Comparison of ENCODE assay signal across 22 cellular contexts in the genomic region with DNA sequence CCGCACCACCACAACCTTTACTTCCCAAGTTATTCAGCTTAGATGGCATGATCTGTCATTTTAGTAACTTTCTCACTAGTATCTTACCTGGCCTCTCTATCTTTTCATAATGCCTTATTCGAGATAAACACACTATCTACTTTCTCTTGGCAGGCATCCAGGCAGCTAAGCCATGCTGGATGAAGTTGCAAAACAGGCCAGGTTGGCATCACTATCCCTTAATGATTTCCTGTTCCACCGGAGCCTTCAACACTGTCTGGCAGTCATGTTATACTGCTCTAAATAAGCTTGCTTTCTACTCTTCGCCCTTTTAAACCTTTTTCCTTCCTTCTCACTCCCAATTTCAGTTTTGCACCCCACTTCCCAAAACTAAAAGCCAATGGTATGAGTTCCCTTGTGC. TPM values are rescaled to one million over a fixed set of nuclear protein-coding genes. Genes with fewer than 3 reads are reported as not detected.
DNase-seq lines count a peak whose midpoint lies in the region; FAIRE-seq and TF ChIP-seq lines count a peak whose summit lies in the region.
"Had no signal": no experiment of that assay in that cellular context is flagged by ENCODE, and none has a peak within 500 bp of the region (broad histone marks: within the 10 kb centered on the region; RNA-seq: fewer than 3 reads in every experiment).

No MANE protein-coding gene starts in this region.

- H3K9ac ChIP-seq in kidney (ENCODE audit: low read length in 2 of 2), result no peak overlapping the region

- no peak overlapping the region for H3K4me2 ChIP-seq in hepatocyte

- H3K27ac ChIP-seq in hepatocyte (no peak overlapping the region), kidney (ENCODE audit: low read depth in 2 of 2, low read length in 2 of 2) (no peak overlapping the region), RWPE1 (no peak overlapping the region)
- H3K27ac ChIP-seq: foreskin keratinocyte, SK-N-MC had no signal

- H3K27me3 ChIP-seq in hepatocyte, result no peaks in the 10 kb centered on the region

- H3K4me3 ChIP-seq in hepatocyte (no peak overlapping the region), kidney (ENCODE audit: low read length in 2 of 2) (no peak overlapping the region)
- H3K4me3 ChIP-seq: SK-N-MC had no signal

- no peaks in the 10 kb centered on the region for H3K9me3 ChIP-seq in hepatocyte (ENCODE audit: low read depth)
- H3K9me3 ChIP-seq in kidney (ENCODE audit: control insufficient read depth in 1 of 2, low read length in 2 of 2), result no peaks in the 10 kb centered on the region

- intact Hi-C loops in kidney (cut with DNase I), result no loop called here

- CTCF ChIA-PET in RWPE1 (lab: Yijun Ruan, JAX), result no interaction called here

- no peaks in the 10 kb centered on the region for H3K79me2 ChIP-seq in hepatocyte

- H3K9me2 ChIP-seq in hepatocyte (replicated peaks; ENCODE audit: insufficient read depth), result no peaks in the 10 kb centered on the region

- POLR2A ChIA-PET in RWPE1 (lab: Yijun Ruan, JAX; ENCODE audit: low non-redundant PET), result interaction anchor here (0.7 kb wide), 1 partner anchor 178 kb away, joined by 8 read pairs; no protein-coding TSS in a partner anchor

- DNase-seq in A172 (ENCODE audit: low spot score), result peak; percentile 16
- peak; percentile 75 for DNase-seq in DMS53 (lab: John Stamatoyannopoulos, UW)
- peak; percentile 52 for DNase-seq in NCI-H510A (lab: John Stamatoyannopoulos, UW)
- peak; percentile 19 for DNase-seq in hepatocyte (ENCODE audit: low spot score)
- no peak for DNase-seq in SHP77 treated with DMSO at 0.1 percent for 48 hours (lab: John Stamatoyannopoulos, UW)
- no peak for DNase-seq in kidney
- no peak for DNase-seq in RWPE1 (ENCODE audit: low spot score)
- DNase-seq: activated B cell treated with CpG ODN at 0.5 μM for 24 hours; activated CD4-positive, alpha-beta memory T cell treated with anti-CD3 and anti-CD28 coated beads for 36 hours; activated naive CD4-positive, alpha-beta T cell treated with Interleukin-2 at 50 U/mL for 16 hours; activated T-cell treated with anti-CD3 and anti-CD28 coated beads for 4 hours; DMS79 treated with DMSO at 0.1 percent for 48 hours; foreskin keratinocyte; kidney glomerular epithelial cell; naive thymus-derived CD8-positive, alpha-beta T cell; NCI-H2107; right cardiac atrium; stimulated activated CD4-positive, alpha-beta T cell treated with anti-CD3 and anti-CD28 coated beads, Interleukin-15, amount 100 ng/mL, for 24 hours; substantia nigra had no signal

- H3K4me1 ChIP-seq in hepatocyte (ENCODE audit: insufficient read depth), result no peaks in the 10 kb centered on the region
- no peaks in the 10 kb centered on the region for H3K4me1 ChIP-seq in kidney (ENCODE audit: control insufficient read depth in 1 of 2, insufficient read depth in 1 of 2, low read depth in 1 of 2, low read length in 2 of 2)
- H3K4me1 ChIP-seq: foreskin keratinocyte had no signal

- WGBS in hepatocyte (ENCODE audit: low lambda C conversion rate, missing lambda C conversion rate), result 69% methylated on average over 4 of the region's 4 CpGs

- no peak overlapping the region for H2AFZ ChIP-seq in hepatocyte

- TF ChIP-seq CTCF in hepatocyte (IDR thresholded peaks at IDR 0.05; ENCODE audit: poor library complexity) (no peak), kidney (IDR thresholded peaks at IDR 0.05; ENCODE audit: borderline replicate concordance, extremely low read depth, insufficient read depth) (no peak), RWPE1 (conservative IDR thresholded peaks at IDR 0.05; ENCODE audit: low read depth) (no peak)

- H4K20me1 ChIP-seq in hepatocyte (ENCODE audit: insufficient read depth, poor library complexity, severe bottlenecking), result no peaks in the 10 kb centered on the region

- H3K36me3 ChIP-seq in hepatocyte (replicated peaks; ENCODE audit: insufficient read depth, low read depth) (no peaks in the 10 kb centered on the region), kidney (ENCODE audit: control insufficient read depth in 1 of 2, insufficient read depth in 2 of 2, low read length in 2 of 2) (no peaks in the 10 kb centered on the region)

- FAIRE-seq in kidney (lab: Jason Lieb, UNC), result no peak
- FAIRE-seq: GM12892, RCC 7860 had no signal

RNA-seq across cellular contexts. Expression of a gene that starts 12.0 kb away (rescaled TPM):
- total RNA-seq in A172 (2014; rRNA removed; shearing (Covaris generic)), result 5.3 and 6.9 TPM in 2 replicates
- total RNA-seq in hepatocyte, result 0.03 and 2.1 TPM in 2 replicates
- polyA plus RNA-seq in hepatocyte, result 0.17 and 0.75 TPM in 2 replicates
- 0.54 TPM for total RNA-seq in kidney
- polyA plus RNA-seq in kidney (ENCODE audit: insufficient read depth, low read depth, low replicate concordance), result not detected
- total RNA-seq: activated B cell treated with CpG ODN at 0.5 μM for 24 hours; activated CD4-positive, alpha-beta memory T cell treated with anti-CD3 and anti-CD28 coated beads for 36 hours; foreskin keratinocyte; naive thymus-derived CD8-positive, alpha-beta T cell; right cardiac atrium had no signal
- polyA plus RNA-seq: foreskin keratinocyte; naive thymus-derived CD8-positive, alpha-beta T cell had no signal

Comparison
In these comparisons a context has a peak if more than half of its experiments do, and no peak if none do; other contexts are left out.
1. DNase-seq: peak in A172 (single experiment), DMS53 (single experiment), NCI-H510A (single experiment) and hepatocyte (single experiment); none in SHP77 treated with DMSO at 0.1 percent for 48 hours (single experiment), kidney (single experiment) and RWPE1 (single experiment).